Comparison of ENCODE assay signal across 25 cellular contexts in the genomic region with DNA sequence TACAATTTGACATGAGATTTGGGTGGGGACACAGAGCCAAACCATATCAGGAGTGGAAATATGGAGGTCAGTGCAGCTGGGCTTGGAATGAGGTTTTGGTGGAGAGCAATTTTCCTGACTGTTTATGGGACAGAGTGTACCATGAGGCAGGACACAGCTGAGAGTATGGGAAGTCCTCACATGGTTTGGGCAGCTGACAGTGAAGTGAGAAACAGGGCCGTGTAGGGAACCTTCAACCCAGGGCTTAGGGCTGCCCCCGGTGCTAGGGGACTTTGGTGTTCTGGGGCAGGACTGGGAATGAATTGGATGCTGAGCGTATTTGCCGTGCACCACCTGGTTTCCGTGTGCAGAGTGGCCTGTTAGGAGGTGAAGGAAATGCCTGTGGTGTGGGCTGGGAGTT.
"Had no signal": no experiment of that assay in that cellular context is flagged by ENCODE, and none has a peak within 500 bp of the region (broad histone marks: within the 10 kb centered on the region; RNA-seq: fewer than 3 reads in every experiment).

No MANE protein-coding gene starts in this region.

- FAIRE-seq: TTC549 had no signal

- DNase-seq: activated CD4-positive, alpha-beta T cell treated with anti-CD3 and anti-CD28 coated beads, Interleukin-2, amount 10 ng/mL, durations not matched to agents 24 days and 14 days; activated CD4-positive, alpha-beta T cell treated with anti-CD3 and anti-CD28 coated beads, Interleukin-2, amount 50 U/mL, for 4 hours; activated CD8-positive, alpha-beta T cell treated with anti-CD3 and anti-CD28 coated beads for 36 hours; activated gamma-delta T cell treated with Interleukin-2 at 50 U/mL for 16 hours; activated naive CD4-positive, alpha-beta T cell treated with anti-CD3 and anti-CD28 coated beads, Interleukin-2, amount 10 ng/mL, durations not matched to agents 7 days and 5 days; activated naive CD8-positive, alpha-beta T cell treated with anti-CD3 and anti-CD28 coated beads, Interleukin-2, amount 50 U/mL, for 24 hours; activated T-cell treated with anti-CD3 and anti-CD28 coated beads, Interleukin-2, amount 50 U/mL, for 24 hours; anterior cingulate cortex; Karpas-422; KBM-7; MG63; NCI-H1048; NCI-H1105 treated with DMSO at 0.1 percent for 48 hours; NCI-H1436; NCI-H1694; NCI-H1930; NCI-H345; NCI-H524 treated with DMSO at 0.1 percent for 48 hours; SW 1271 had no signal

- H3K27me3 ChIP-seq: MG63 had no signal

- H3K27me3 Mint-ChIP-seq: activated CD4-positive, alpha-beta T cell treated with anti-CD3 and anti-CD28 coated beads, Interleukin-2, amount 10 ng/mL, durations not matched to agents 24 days and 14 days; activated CD8-positive, alpha-beta T cell treated with anti-CD3 and anti-CD28 coated beads for 36 hours; activated naive CD4-positive, alpha-beta T cell treated with anti-CD3 and anti-CD28 coated beads, Interleukin-2, amount 10 ng/mL, durations not matched to agents 7 days and 5 days; activated naive CD8-positive, alpha-beta T cell; activated naive CD8-positive, alpha-beta T cell treated with anti-CD3 and anti-CD28 coated beads, Interleukin-2, amount 50 U/mL, for 24 hours; activated T-cell treated with anti-CD3 and anti-CD28 coated beads, Interleukin-2, amount 50 U/mL, for 24 hours; IgD-negative memory B cell had no signal

- H3K4me3 Mint-ChIP-seq: activated CD4-positive, alpha-beta T cell treated with anti-CD3 and anti-CD28 coated beads, Interleukin-2, amount 10 ng/mL, durations not matched to agents 24 days and 14 days; activated CD8-positive, alpha-beta T cell treated with anti-CD3 and anti-CD28 coated beads for 36 hours; activated naive CD4-positive, alpha-beta T cell treated with anti-CD3 and anti-CD28 coated beads, Interleukin-2, amount 10 ng/mL, durations not matched to agents 7 days and 5 days; activated naive CD8-positive, alpha-beta T cell; activated naive CD8-positive, alpha-beta T cell treated with anti-CD3 and anti-CD28 coated beads, Interleukin-2, amount 50 U/mL, for 24 hours; activated T-cell treated with anti-CD3 and anti-CD28 coated beads, Interleukin-2, amount 50 U/mL, for 24 hours; brain; T-helper 2 cell treated with Interferon-gamma antibody and Interleukin-4, amounts not matched to agents 5 μg/mL and 100 μg/mL, for 36 hours had no signal

- H3K27ac Mint-ChIP-seq: activated CD4-positive, alpha-beta T cell treated with anti-CD3 and anti-CD28 coated beads, Interleukin-2, amount 10 ng/mL, durations not matched to agents 24 days and 14 days; activated CD8-positive, alpha-beta T cell treated with anti-CD3 and anti-CD28 coated beads for 36 hours; activated naive CD4-positive, alpha-beta T cell treated with anti-CD3 and anti-CD28 coated beads, Interleukin-2, amount 10 ng/mL, durations not matched to agents 7 days and 5 days; activated naive CD8-positive, alpha-beta T cell; activated naive CD8-positive, alpha-beta T cell treated with anti-CD3 and anti-CD28 coated beads, Interleukin-2, amount 50 U/mL, for 24 hours; activated T-cell treated with anti-CD3 and anti-CD28 coated beads, Interleukin-2, amount 50 U/mL, for 24 hours; brain; T-helper 2 cell treated with Interferon-gamma antibody and Interleukin-4, amounts not matched to agents 5 μg/mL and 100 μg/mL, for 36 hours had no signal

- ATAC-seq: activated CD8-positive, alpha-beta T cell treated with anti-CD3 and anti-CD28 coated beads for 36 hours; activated naive CD8-positive, alpha-beta T cell treated with anti-CD3 and anti-CD28 coated beads, Interleukin-2, amount 50 U/mL, for 24 hours; Panc1 had no signal

- H3K4me3 ChIP-seq: MG63 had no signal
